Comparison of ENCODE assay signal across 15 cellular contexts in the genomic region with DNA sequence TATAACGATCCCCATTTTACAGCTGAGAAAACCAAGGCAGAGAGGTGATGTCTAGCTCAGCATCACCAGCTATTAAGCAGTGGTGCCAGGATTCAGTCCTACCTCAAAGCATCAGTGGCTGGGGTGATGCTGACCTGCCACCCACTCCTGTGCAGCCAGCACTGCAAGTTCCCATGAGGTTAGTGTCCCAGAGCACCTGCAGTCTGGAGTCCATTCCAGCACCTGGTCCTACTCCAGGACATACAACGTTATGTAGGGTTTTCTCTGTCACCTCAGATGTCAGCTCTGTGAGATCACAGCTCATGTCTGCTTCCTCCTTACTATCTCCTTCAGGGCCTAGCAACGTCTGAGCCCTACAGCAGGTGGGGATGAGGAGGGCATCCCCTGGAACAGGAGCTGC.
"Had no signal": no experiment of that assay in that cellular context is flagged by ENCODE, and none has a peak within 500 bp of the region (broad histone marks: within the 10 kb centered on the region; RNA-seq: fewer than 3 reads in every experiment).

No MANE protein-coding gene starts in this region.

- H3K27ac Mint-ChIP-seq: activated naive CD8-positive, alpha-beta T cell; activated T-cell treated with anti-CD3 and anti-CD28 coated beads, Interleukin-2, amount 50 U/mL, for 24 hours; stimulated activated memory B cell treated with anti-CD40 and anti-IgM and Interleukin-4, amounts not matched to agents 10 μg/mL and 1 μg/mL and 100 μg/mL, for 72 hours; T-cell had no signal

- H3K4me3 ChIP-seq: left lung, SK-N-MC had no signal

- H3K36me3 Mint-ChIP-seq: activated naive CD8-positive, alpha-beta T cell; brain; stimulated activated memory B cell treated with anti-CD40 and anti-IgM and Interleukin-4, amounts not matched to agents 10 μg/mL and 1 μg/mL and 100 μg/mL, for 72 hours; T-cell had no signal

- H3K36me3 ChIP-seq: left lung had no signal

- H3K9me3 Mint-ChIP-seq: activated T-cell treated with anti-CD3 and anti-CD28 coated beads, Interleukin-2, amount 50 U/mL, for 24 hours; neural crest cell; stimulated activated memory B cell treated with anti-CD40 and anti-IgM and Interleukin-4, amounts not matched to agents 10 μg/mL and 1 μg/mL and 100 μg/mL, for 72 hours; T-cell had no signal

- H3K4me1 ChIP-seq: left lung had no signal

- H3K4me3 Mint-ChIP-seq: activated naive CD8-positive, alpha-beta T cell; activated T-cell treated with anti-CD3 and anti-CD28 coated beads, Interleukin-2, amount 50 U/mL, for 24 hours; brain; neural crest cell; stimulated activated memory B cell treated with anti-CD40 and anti-IgM and Interleukin-4, amounts not matched to agents 10 μg/mL and 1 μg/mL and 100 μg/mL, for 72 hours; T-cell had no signal

- H3K4me1 Mint-ChIP-seq: stimulated activated memory B cell treated with anti-CD40 and anti-IgM and Interleukin-4, amounts not matched to agents 10 μg/mL and 1 μg/mL and 100 μg/mL, for 72 hours; T-cell had no signal

- ATAC-seq: esophagus mucosa, left lung, right cardiac atrium, T-cell had no signal

- H3K27ac ChIP-seq: left lung, SK-N-MC, VCaP had no signal

- H3K9me3 ChIP-seq: left lung had no signal

- DNase-seq: activated CD4-positive, alpha-beta T cell treated with anti-CD3 and anti-CD28 coated beads for 4 hours; activated gamma-delta T cell; activated T-cell treated with anti-CD3 and anti-CD28 coated beads, Interleukin-2, amount 50 U/mL, for 24 hours; amygdala; left lung; right cardiac atrium; small intestine; T-cell had no signal

- H3K27me3 Mint-ChIP-seq: activated naive CD8-positive, alpha-beta T cell; activated T-cell treated with anti-CD3 and anti-CD28 coated beads, Interleukin-2, amount 50 U/mL, for 24 hours; stimulated activated memory B cell treated with anti-CD40 and anti-IgM and Interleukin-4, amounts not matched to agents 10 μg/mL and 1 μg/mL and 100 μg/mL, for 72 hours; T-cell had no signal

- H3K27me3 ChIP-seq: left lung had no signal
